ENCODE assay signal across 1 cellular context in the genomic region with DNA sequence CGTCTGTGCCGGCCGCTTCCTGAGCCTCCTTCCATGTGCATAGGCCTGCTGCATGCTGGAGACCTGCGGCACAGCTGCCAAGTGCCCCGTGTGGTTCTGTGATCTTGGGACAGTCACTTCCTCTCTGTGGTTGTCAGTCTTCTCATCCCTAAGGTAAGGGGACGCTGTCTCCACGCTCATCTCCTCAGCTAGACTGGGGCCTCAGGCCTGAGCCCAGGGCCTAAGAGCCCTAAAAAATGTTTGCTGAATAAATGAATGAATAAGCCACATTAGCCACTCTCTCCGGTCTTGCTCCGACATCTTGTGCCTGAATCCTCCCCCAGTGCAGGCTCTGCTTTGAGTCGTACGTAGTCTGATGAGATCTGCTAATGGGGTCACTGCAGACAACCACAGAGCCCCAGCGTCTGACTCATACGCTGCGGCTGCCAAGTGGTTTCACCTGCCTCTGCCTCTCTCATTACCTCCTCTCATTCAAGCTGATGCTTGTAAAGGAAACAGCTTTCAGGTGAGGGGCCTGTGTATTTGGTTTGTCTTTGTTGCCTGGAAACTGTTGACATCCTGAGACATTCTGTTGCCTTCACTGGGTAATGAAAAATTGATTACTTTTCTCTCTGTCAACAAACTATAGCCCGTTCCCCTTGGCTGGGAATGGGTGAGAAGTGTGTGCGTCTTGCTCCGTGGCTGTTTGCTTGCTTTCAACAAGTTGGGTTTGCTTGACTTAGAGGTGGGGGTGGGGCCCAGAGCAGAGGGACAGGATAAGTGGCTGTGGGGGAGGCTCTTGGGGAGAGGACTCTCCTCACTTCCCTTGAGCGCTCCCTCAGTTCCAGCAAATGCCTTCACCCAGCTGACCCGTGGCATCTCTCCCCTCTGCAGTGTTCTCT.
TF ChIP-seq lines count a peak whose summit lies in the region.

No MANE protein-coding gene starts in this region.

TF ChIP-seq in K562, 482 proteins besides CTCF, POLR2A, EP300 and RAD21 (continued from another document and continues in another):
- TF ChIP-seq, protein P1, sequence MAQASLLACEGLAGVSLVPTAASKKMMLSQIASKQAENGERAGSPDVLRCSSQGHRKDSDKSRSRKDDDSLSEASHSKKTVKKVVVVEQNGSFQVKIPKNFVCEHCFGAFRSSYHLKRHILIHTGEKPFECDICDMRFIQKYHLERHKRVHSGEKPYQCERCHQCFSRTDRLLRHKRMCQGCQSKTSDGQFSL (CRISPR knock-in tag; IDR thresholded peaks at IDR 0.05) = no peak
- TF ChIP-seq, protein P1 (tag; IDR thresholded peaks at IDR 0.05) = no peak
- TF ChIP-seq, protein P2, sequence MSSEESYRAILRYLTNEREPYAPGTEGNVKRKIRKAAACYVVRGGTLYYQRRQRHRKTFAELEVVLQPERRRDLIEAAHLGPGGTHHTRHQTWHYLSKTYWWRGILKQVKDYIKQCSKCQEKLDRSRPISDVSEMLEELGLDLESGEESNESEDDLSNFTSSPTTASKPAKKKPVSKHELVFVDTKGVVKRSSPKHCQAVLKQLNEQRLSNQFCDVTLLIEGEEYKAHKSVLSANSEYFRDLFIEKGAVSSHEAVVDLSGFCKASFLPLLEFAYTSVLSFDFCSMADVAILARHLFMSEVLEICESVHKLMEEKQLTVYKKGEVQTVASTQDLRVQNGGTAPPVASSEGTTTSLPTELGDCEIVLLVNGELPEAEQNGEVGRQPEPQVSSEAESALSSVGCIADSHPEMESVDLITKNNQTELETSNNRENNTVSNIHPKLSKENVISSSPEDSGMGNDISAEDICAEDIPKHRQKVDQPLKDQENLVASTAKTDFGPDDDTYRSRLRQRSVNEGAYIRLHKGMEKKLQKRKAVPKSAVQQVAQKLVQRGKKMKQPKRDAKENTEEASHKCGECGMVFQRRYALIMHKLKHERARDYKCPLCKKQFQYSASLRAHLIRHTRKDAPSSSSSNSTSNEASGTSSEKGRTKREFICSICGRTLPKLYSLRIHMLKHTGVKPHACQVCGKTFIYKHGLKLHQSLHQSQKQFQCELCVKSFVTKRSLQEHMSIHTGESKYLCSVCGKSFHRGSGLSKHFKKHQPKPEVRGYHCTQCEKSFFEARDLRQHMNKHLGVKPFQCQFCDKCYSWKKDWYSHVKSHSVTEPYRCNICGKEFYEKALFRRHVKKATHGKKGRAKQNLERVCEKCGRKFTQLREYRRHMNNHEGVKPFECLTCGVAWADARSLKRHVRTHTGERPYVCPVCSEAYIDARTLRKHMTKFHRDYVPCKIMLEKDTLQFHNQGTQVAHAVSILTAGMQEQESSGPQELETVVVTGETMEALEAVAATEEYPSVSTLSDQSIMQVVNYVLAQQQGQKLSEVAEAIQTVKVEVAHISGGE (CRISPR knock-in tag; IDR thresholded peaks at IDR 0.05) = no peak
- TF ChIP-seq SNRNP70 (optimal IDR thresholded peaks at IDR 0.05; ENCODE audit: low read depth, low read length) (no peak), SMARCA4 (IDR thresholded peaks at IDR 0.05) (peak; percentile 65), ZNF384 (IDR thresholded peaks at IDR 0.05; ENCODE audit: low read depth, low read length) (no peak), CBFA2T3 (IDR thresholded peaks at IDR 0.05) (peak; percentile 64), EGR1 (conservative IDR thresholded peaks at IDR 0.05) (no peak), ZNF24 (IDR thresholded peaks at IDR 0.05) (peak; percentile 67), RBM22 (IDR thresholded peaks at IDR 0.05; ENCODE audit: low read depth, low read length, poor library complexity, severe bottlenecking) (no peak), SRSF1 (IDR thresholded peaks at IDR 0.05; ENCODE audit: low read depth, low read length) (no peak), ZNF57 (CRISPR knock-in tag; IDR thresholded peaks at IDR 0.05) (no peak), CBFA2T2 (conservative IDR thresholded peaks at IDR 0.05) (peak; percentile 28; the same call in 1 of the 2 replicates), ZNF778 (CRISPR knock-in tag; IDR thresholded peaks at IDR 0.05) (no peak), NELFE (IDR thresholded peaks at IDR 0.05; ENCODE audit: insufficient read depth, insufficient read length) (no peak), TEAD4 (IDR thresholded peaks at IDR 0.05; ENCODE audit: low read length) (peak; percentile 51; the same call in 1 of the 2 replicates), TEAD4 (CRISPR knock-in tag; IDR thresholded peaks at IDR 0.05; ENCODE audit: borderline replicate concordance) (no peak), CTBP1 (IDR thresholded peaks at IDR 0.05; ENCODE audit: borderline replicate concordance) (peak; percentile 33; the same call in 1 of the 2 replicates), U2AF1 (optimal IDR thresholded peaks at IDR 0.05; ENCODE audit: low read depth, low read length) (no peak), TBL1XR1 (IDR thresholded peaks at IDR 0.05; ENCODE audit: low read length in 2 of 2) (no peak), ZKSCAN1 (IDR thresholded peaks at IDR 0.05; ENCODE audit: low read depth, low read length) (no peak), ZNF184 (CRISPR knock-in tag; IDR thresholded peaks at IDR 0.05) (no peak), JUND (IDR thresholded peaks at IDR 0.05; ENCODE audit: borderline replicate concordance, low read depth, low read length) (peak; percentile 86), JUND (tag; IDR thresholded peaks at IDR 0.05; ENCODE audit: borderline replicate concordance, low read depth, low read length) (peak; percentile 66; the same call in 1 of the 3 replicates), MTA3 (IDR thresholded peaks at IDR 0.05; ENCODE audit: borderline replicate concordance) (no peak), TCF7L2 (IDR thresholded peaks at IDR 0.05; ENCODE audit: low read depth, low read length) (no peak), CCAR2 (IDR thresholded peaks at IDR 0.05; ENCODE audit: low read depth, low read length) (no peak), PTTG1 (tag; IDR thresholded peaks at IDR 0.05; ENCODE audit: low read depth) (0 out of 2 replicates have a peak, but pooled peaks have one; percentile 22), ZKSCAN8 (CRISPR knock-in tag; IDR thresholded peaks at IDR 0.05) (no peak), DPF2 (IDR thresholded peaks at IDR 0.05) (peak; percentile 58), KDM1A (IDR thresholded peaks at IDR 0.05) (peak; percentile 41 to 45; a peak in 2 of 4 replicates), HNRNPH1 (optimal IDR thresholded peaks at IDR 0.05; ENCODE audit: low read depth, low read length) (no peak), SRF (CRISPR knock-in tag; IDR thresholded peaks at IDR 0.05) (no peak), CCNT2 (IDR thresholded peaks at IDR 0.05; ENCODE audit: borderline replicate concordance, extremely low read depth, insufficient read length, low read depth, low read length) (no peak), FOXM1 (IDR thresholded peaks at IDR 0.05; ENCODE audit: low read depth) (no peak), FOXM1 (CRISPR knock-in tag; IDR thresholded peaks at IDR 0.05; ENCODE audit: low read depth) (no peak), GATA2 (CRISPR knock-in tag; IDR thresholded peaks at IDR 0.05) (no peak), ZNF584 (CRISPR knock-in tag; IDR thresholded peaks at IDR 0.05; ENCODE audit: low read depth) (no peak), RCOR1 (IDR thresholded peaks at IDR 0.05; ENCODE audit: borderline replicate concordance in 1 of 2, low read depth in 2 of 2, low read length in 2 of 2) (0 out of 4 replicates have a peak, but pooled peaks of 1 of the 2 experiments have one; percentile 21), SMARCE1 (IDR thresholded peaks at IDR 0.05) (peak; percentile 62; the same call in 1 of the 2 replicates), SOX6 (IDR thresholded peaks at IDR 0.05) (no peak), ZNF699 (CRISPR knock-in tag; IDR thresholded peaks at IDR 0.05; ENCODE audit: insufficient replicate concordance) (no peak), PHF8 (IDR thresholded peaks at IDR 0.05; ENCODE audit: borderline replicate concordance, low read length) (0 out of 2 replicates have a peak, but pooled peaks have one; percentile 10)
- TF ChIP-seq, protein P3, sequence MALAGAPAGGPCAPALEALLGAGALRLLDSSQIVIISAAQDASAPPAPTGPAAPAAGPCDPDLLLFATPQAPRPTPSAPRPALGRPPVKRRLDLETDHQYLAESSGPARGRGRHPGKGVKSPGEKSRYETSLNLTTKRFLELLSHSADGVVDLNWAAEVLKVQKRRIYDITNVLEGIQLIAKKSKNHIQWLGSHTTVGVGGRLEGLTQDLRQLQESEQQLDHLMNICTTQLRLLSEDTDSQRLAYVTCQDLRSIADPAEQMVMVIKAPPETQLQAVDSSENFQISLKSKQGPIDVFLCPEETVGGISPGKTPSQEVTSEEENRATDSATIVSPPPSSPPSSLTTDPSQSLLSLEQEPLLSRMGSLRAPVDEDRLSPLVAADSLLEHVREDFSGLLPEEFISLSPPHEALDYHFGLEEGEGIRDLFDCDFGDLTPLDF (CRISPR knock-in tag; IDR thresholded peaks at IDR 0.05) = no peak
- TF ChIP-seq, protein P4, sequence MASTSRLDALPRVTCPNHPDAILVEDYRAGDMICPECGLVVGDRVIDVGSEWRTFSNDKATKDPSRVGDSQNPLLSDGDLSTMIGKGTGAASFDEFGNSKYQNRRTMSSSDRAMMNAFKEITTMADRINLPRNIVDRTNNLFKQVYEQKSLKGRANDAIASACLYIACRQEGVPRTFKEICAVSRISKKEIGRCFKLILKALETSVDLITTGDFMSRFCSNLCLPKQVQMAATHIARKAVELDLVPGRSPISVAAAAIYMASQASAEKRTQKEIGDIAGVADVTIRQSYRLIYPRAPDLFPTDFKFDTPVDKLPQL (IDR thresholded peaks at IDR 0.05; ENCODE audit: extremely low read depth, insufficient read length) = no peak
- TF ChIP-seq, protein P5, sequence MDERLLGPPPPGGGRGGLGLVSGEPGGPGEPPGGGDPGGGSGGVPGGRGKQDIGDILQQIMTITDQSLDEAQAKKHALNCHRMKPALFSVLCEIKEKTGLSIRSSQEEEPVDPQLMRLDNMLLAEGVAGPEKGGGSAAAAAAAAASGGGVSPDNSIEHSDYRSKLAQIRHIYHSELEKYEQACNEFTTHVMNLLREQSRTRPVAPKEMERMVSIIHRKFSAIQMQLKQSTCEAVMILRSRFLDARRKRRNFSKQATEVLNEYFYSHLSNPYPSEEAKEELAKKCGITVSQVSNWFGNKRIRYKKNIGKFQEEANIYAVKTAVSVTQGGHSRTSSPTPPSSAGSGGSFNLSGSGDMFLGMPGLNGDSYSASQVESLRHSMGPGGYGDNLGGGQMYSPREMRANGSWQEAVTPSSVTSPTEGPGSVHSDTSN (CRISPR knock-in tag; IDR thresholded peaks at IDR 0.05; ENCODE audit: low read depth) = no peak
- TF ChIP-seq, protein P5 (tag; conservative IDR thresholded peaks at IDR 0.05; ENCODE audit: low read depth) = 0 out of 2 replicates have a peak, but pooled peaks have one; percentile 15
- TF ChIP-seq, protein P6, sequence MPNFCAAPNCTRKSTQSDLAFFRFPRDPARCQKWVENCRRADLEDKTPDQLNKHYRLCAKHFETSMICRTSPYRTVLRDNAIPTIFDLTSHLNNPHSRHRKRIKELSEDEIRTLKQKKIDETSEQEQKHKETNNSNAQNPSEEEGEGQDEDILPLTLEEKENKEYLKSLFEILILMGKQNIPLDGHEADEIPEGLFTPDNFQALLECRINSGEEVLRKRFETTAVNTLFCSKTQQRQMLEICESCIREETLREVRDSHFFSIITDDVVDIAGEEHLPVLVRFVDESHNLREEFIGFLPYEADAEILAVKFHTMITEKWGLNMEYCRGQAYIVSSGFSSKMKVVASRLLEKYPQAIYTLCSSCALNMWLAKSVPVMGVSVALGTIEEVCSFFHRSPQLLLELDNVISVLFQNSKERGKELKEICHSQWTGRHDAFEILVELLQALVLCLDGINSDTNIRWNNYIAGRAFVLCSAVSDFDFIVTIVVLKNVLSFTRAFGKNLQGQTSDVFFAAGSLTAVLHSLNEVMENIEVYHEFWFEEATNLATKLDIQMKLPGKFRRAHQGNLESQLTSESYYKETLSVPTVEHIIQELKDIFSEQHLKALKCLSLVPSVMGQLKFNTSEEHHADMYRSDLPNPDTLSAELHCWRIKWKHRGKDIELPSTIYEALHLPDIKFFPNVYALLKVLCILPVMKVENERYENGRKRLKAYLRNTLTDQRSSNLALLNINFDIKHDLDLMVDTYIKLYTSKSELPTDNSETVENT (CRISPR knock-in tag; IDR thresholded peaks at IDR 0.05) = no peak
- TF ChIP-seq, protein P7, sequence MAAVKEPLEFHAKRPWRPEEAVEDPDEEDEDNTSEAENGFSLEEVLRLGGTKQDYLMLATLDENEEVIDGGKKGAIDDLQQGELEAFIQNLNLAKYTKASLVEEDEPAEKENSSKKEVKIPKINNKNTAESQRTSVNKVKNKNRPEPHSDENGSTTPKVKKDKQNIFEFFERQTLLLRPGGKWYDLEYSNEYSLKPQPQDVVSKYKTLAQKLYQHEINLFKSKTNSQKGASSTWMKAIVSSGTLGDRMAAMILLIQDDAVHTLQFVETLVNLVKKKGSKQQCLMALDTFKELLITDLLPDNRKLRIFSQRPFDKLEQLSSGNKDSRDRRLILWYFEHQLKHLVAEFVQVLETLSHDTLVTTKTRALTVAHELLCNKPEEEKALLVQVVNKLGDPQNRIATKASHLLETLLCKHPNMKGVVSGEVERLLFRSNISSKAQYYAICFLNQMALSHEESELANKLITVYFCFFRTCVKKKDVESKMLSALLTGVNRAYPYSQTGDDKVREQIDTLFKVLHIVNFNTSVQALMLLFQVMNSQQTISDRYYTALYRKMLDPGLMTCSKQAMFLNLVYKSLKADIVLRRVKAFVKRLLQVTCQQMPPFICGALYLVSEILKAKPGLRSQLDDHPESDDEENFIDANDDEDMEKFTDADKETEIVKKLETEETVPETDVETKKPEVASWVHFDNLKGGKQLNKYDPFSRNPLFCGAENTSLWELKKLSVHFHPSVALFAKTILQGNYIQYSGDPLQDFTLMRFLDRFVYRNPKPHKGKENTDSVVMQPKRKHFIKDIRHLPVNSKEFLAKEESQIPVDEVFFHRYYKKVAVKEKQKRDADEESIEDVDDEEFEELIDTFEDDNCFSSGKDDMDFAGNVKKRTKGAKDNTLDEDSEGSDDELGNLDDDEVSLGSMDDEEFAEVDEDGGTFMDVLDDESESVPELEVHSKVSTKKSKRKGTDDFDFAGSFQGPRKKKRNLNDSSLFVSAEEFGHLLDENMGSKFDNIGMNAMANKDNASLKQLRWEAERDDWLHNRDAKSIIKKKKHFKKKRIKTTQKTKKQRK (IDR thresholded peaks at IDR 0.05; ENCODE audit: borderline replicate concordance, low read depth, low read length) = no peak
- TF ChIP-seq, protein P8, sequence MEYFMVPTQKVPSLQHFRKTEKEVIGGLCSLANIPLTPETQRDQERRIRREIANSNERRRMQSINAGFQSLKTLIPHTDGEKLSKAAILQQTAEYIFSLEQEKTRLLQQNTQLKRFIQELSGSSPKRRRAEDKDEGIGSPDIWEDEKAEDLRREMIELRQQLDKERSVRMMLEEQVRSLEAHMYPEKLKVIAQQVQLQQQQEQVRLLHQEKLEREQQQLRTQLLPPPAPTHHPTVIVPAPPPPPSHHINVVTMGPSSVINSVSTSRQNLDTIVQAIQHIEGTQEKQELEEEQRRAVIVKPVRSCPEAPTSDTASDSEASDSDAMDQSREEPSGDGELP (CRISPR knock-in tag; IDR thresholded peaks at IDR 0.05; ENCODE audit: borderline replicate concordance) = peak; percentile 31; the same call in 1 of the 2 replicates
